ENCODE assay signal across 8 cellular contexts in the genomic region with DNA sequence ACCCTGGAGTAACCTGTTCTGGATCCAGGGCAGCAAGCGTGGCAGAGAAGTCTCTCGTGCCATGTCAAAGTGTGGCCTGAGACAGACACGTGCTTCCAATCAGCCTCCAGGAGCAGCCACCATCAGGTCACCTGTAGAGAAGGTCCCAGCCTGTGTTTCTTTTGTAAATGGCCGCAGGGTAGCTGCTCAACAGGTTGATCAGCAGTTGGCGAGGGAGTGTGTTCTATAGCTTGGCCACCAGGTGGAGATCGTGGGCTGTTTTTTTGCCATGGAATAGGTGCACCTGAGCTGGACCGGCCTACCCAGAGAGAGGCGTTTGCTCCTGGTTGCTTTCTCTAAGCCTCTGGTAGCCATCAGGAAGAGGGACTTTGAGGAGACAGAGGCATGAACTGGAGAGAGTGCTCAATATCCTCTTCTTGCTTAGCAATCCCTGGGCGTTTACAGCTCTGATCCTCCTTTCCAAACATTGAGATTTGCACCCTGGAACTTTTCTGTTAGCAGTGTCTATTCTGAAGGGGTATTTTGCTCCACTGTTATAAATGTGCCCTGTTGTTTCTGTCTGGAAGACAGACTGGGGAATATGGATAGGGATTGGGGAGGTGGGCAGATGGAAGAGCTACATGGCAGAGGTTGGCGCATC. TPM values are rescaled to one million over a fixed set of nuclear protein-coding genes. Genes with fewer than 3 reads are reported as not detected.
DNase-seq lines count a peak whose midpoint lies in the region; ATAC-seq, FAIRE-seq and TF ChIP-seq lines count a peak whose summit lies in the region.

No MANE protein-coding gene starts in this region.

- no peaks in the 10 kb centered on the region for H3K9me3 Mint-ChIP-seq in osteocyte (ENCODE audit: unreplicated experiment)

- no peaks in the 10 kb centered on the region for H3K4me1 Mint-ChIP-seq in osteocyte (ENCODE audit: unreplicated experiment)

- no peaks in the 10 kb centered on the region for H3K36me3 Mint-ChIP-seq in osteocyte (ENCODE audit: unreplicated experiment)

- peak; percentile 58 for FAIRE-seq in urothelium cell line (lab: Jason Lieb, UNC)

- H3K27me3 Mint-ChIP-seq in osteocyte (ENCODE audit: unreplicated experiment) = no peaks in the 10 kb centered on the region

- H3K4me3 Mint-ChIP-seq in osteocyte (ENCODE audit: unreplicated experiment) = no peak overlapping the region

- H3K27ac Mint-ChIP-seq in osteocyte (ENCODE audit: unreplicated experiment) = no peak overlapping the region

- DNase-seq in DMS53 treated with DMSO at 0.1 percent for 48 hours (lab: John Stamatoyannopoulos, UW; ENCODE audit: unreplicated experiment) = peak; percentile 47
- peak in 41 of 76 experiments; percentile 1 to 67 (median 26) for DNase-seq in HUDEP-2 (lab: John Stamatoyannopoulos, UW; ENCODE audit: unreplicated experiment in 76 of 76)
- DNase-seq in OCI-M1 (lab: John Stamatoyannopoulos, UW) = peak; percentile 69
- peak; percentile 59 for DNase-seq in activated T-cell treated with anti-CD3 and anti-CD28 coated beads, Interleukin-2, amount 50 U/mL, for 1 hour
- DNase-seq in fibroblast of pulmonary artery (ENCODE audit: low read depth) = peak; percentile 45
- no peak for DNase-seq in osteocyte (ENCODE audit: extremely low spot score, unreplicated experiment)
- peak; percentile 84 for DNase-seq in urothelium cell line (ENCODE audit: low spot score)

- no peak overlapping the region for H3K4me3 ChIP-seq in fibroblast of pulmonary artery (replicated peaks; ENCODE audit: low read depth, low read length)

- TF ChIP-seq CTCF in fibroblast of pulmonary artery (IDR thresholded peaks at IDR 0.05; ENCODE audit: low read length, missing control alignments) (peak; percentile 81), osteocyte (IDR thresholded peaks at IDR 0.05) (peak; percentile 77)

- ATAC-seq in GM21526 (IDR thresholded peaks at IDR 0.05; ENCODE audit: low FRiP score, unreplicated experiment) = peak; percentile 86

RNA-seq across cellular contexts. Expression of a gene that starts 34.2 kb away (rescaled TPM):
- total RNA-seq in osteocyte = not detected in 2 replicates
